In the genomic region with DNA sequence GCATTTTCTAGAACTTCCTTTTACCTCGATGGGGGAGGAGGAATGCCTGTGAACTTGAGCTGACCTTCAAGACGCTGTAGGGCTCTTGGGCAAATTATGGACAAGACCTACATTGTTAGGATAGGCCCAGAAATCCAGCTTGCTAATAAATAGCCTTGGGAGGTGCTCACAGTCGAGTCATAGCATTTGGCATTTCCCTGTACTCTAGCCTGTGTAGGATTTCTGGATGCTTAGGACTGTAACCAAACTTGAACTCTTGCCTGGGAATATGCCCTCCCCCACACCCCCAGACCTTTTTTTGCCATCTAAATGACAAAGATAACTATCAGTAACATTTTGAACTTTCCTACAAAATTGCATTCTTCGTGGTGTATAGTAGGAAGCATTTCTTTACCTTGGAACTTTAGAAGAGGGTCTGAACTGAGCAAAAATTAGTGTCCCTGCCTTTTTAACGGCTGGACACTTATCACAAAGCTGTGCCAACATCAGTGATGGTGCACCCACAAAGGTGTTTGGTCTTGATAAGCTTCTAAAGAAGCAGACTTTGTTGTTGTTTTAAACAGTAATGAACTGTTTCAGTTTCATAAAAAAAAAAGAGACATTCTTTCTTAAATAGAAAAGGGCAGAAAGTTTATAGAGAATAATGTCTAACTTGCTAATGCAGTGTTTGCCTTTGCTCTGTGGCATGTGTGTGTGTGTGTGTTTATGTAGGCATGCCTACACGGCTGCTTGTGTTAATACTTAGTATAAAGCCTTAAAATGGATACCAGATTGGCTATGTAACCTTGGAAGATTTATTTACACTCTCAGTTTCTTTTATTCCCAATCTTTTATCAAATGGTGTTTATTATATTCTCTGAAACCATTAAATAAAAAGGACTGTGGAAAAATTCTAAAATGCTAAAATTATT, we compare ENCODE assay signal across 1 cellular context.
TF ChIP-seq lines count a peak whose summit lies in the region.

No MANE protein-coding gene starts in this region.

TF ChIP-seq in K562, 482 proteins besides CTCF, POLR2A, EP300 and RAD21 (continued from another document and continues in another):
- 0 out of 2 replicates have a peak, but pooled peaks have one; percentile 50 for TF ChIP-seq MYNN (IDR thresholded peaks at IDR 0.05)
- TF ChIP-seq MYNN (CRISPR knock-in tag; IDR thresholded peaks at IDR 0.05), result no peak
- no peak for TF ChIP-seq KLF1 (tag; IDR thresholded peaks at IDR 0.05)
- peak in 1 of 2 experiments; percentile 24; a peak in 1 of 3 replicates for TF ChIP-seq CBX3 (IDR thresholded peaks at IDR 0.05; ENCODE audit: borderline replicate concordance in 1 of 2, low read length in 2 of 2)
- TF ChIP-seq SPI1 (IDR thresholded peaks at IDR 0.05; ENCODE audit: borderline replicate concordance, low read depth, low read length), result no peak
- no peak for TF ChIP-seq GABPB1 (CRISPR knock-in tag; IDR thresholded peaks at IDR 0.05)
- TF ChIP-seq PTBP1 (IDR thresholded peaks at IDR 0.05; ENCODE audit: low read depth, low read length), result no peak
- TF ChIP-seq, protein P1, sequence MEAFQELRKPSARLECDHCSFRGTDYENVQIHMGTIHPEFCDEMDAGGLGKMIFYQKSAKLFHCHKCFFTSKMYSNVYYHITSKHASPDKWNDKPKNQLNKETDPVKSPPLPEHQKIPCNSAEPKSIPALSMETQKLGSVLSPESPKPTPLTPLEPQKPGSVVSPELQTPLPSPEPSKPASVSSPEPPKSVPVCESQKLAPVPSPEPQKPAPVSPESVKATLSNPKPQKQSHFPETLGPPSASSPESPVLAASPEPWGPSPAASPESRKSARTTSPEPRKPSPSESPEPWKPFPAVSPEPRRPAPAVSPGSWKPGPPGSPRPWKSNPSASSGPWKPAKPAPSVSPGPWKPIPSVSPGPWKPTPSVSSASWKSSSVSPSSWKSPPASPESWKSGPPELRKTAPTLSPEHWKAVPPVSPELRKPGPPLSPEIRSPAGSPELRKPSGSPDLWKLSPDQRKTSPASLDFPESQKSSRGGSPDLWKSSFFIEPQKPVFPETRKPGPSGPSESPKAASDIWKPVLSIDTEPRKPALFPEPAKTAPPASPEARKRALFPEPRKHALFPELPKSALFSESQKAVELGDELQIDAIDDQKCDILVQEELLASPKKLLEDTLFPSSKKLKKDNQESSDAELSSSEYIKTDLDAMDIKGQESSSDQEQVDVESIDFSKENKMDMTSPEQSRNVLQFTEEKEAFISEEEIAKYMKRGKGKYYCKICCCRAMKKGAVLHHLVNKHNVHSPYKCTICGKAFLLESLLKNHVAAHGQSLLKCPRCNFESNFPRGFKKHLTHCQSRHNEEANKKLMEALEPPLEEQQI (IDR thresholded peaks at IDR 0.05), result 0 out of 2 replicates have a peak, but pooled peaks have one; percentile 35
- TF ChIP-seq RFX5 (IDR thresholded peaks at IDR 0.05; ENCODE audit: low read depth, low read length), result no peak
- TF ChIP-seq NR2F6 (CRISPR knock-in tag; IDR thresholded peaks at IDR 0.05), result no peak
- TF ChIP-seq KLF13 (tag; IDR thresholded peaks at IDR 0.05; ENCODE audit: borderline replicate concordance, low read depth), result no peak
- no peak for TF ChIP-seq TEAD2 (tag; IDR thresholded peaks at IDR 0.05)
- TF ChIP-seq, protein P2, sequence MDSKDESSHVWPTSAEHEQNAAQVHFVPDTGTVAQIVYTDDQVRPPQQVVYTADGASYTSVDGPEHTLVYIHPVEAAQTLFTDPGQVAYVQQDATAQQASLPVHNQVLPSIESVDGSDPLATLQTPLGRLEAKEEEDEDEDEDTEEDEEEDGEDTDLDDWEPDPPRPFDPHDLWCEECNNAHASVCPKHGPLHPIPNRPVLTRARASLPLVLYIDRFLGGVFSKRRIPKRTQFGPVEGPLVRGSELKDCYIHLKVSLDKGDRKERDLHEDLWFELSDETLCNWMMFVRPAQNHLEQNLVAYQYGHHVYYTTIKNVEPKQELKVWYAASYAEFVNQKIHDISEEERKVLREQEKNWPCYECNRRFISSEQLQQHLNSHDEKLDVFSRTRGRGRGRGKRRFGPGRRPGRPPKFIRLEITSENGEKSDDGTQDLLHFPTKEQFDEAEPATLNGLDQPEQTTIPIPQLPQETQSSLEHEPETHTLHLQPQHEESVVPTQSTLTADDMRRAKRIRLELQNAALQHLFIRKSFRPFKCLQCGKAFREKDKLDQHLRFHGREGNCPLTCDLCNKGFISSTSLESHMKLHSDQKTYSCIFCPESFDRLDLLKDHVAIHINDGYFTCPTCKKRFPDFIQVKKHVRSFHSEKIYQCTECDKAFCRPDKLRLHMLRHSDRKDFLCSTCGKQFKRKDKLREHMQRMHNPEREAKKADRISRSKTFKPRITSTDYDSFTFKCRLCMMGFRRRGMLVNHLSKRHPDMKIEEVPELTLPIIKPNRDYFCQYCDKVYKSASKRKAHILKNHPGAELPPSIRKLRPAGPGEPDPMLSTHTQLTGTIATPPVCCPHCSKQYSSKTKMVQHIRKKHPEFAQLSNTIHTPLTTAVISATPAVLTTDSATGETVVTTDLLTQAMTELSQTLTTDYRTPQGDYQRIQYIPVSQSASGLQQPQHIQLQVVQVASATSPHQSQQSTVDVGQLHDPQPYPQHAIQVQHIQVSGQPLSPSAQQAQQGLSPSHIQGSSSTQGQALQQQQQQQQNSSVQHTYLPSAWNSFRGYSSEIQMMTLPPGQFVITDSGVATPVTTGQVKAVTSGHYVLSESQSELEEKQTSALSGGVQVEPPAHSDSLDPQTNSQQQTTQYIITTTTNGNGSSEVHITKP (IDR thresholded peaks at IDR 0.05; ENCODE audit: partially characterized antibody), result no peak
- TF ChIP-seq JUND (IDR thresholded peaks at IDR 0.05; ENCODE audit: borderline replicate concordance, low read depth, low read length), result 0 out of 2 replicates have a peak, but pooled peaks have one; percentile 29
- peak; percentile 14; the same call in 1 of the 3 replicates for TF ChIP-seq JUND (tag; IDR thresholded peaks at IDR 0.05; ENCODE audit: borderline replicate concordance, low read depth, low read length)
- no peak for TF ChIP-seq E2F3 (CRISPR knock-in tag; IDR thresholded peaks at IDR 0.05)
- no peak for TF ChIP-seq ZNF12 (CRISPR knock-in tag; IDR thresholded peaks at IDR 0.05)
- TF ChIP-seq TAF15 (IDR thresholded peaks at IDR 0.05; ENCODE audit: low read depth, low read length), result no peak
- no peak for TF ChIP-seq ZNF232 (CRISPR knock-in tag; IDR thresholded peaks at IDR 0.05)
- TF ChIP-seq HDAC2 (IDR thresholded peaks at IDR 0.05), result no peak
- no peak for TF ChIP-seq BMI1 (IDR thresholded peaks at IDR 0.05; ENCODE audit: low read length)
- TF ChIP-seq BHLHE40 (IDR thresholded peaks at IDR 0.05; ENCODE audit: low read length), result no peak
- no peak for TF ChIP-seq ZNF175 (CRISPR knock-in tag; IDR thresholded peaks at IDR 0.05; ENCODE audit: low read depth)
- TF ChIP-seq, protein P3, sequence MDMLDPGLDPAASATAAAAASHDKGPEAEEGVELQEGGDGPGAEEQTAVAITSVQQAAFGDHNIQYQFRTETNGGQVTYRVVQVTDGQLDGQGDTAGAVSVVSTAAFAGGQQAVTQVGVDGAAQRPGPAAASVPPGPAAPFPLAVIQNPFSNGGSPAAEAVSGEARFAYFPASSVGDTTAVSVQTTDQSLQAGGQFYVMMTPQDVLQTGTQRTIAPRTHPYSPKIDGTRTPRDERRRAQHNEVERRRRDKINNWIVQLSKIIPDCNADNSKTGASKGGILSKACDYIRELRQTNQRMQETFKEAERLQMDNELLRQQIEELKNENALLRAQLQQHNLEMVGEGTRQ (CRISPR knock-in tag; IDR thresholded peaks at IDR 0.05), result no peak
- TF ChIP-seq NR3C1 (CRISPR knock-in tag; IDR thresholded peaks at IDR 0.05), result no peak
- no peak for TF ChIP-seq ZNF316 (IDR thresholded peaks at IDR 0.05)
- 0 out of 2 replicates have a peak, but pooled peaks have one; percentile 46 for TF ChIP-seq GATAD2B (IDR thresholded peaks at IDR 0.05; ENCODE audit: borderline replicate concordance)
- no peak for TF ChIP-seq PYGO2 (tag; IDR thresholded peaks at IDR 0.05)
- no peak for TF ChIP-seq TCF7 (IDR thresholded peaks at IDR 0.05; ENCODE audit: borderline replicate concordance)
- no peak for TF ChIP-seq ZNF347 (CRISPR knock-in tag; IDR thresholded peaks at IDR 0.05; ENCODE audit: low read depth)
- TF ChIP-seq CSDE1 (IDR thresholded peaks at IDR 0.05), result no peak
- no peak for TF ChIP-seq CBX8 (IDR thresholded peaks at IDR 0.05; ENCODE audit: borderline replicate concordance, extremely low read depth, low read depth, low read length, poor library complexity, severe bottlenecking)
- peak; percentile 58; the same call in 1 of the 2 replicates for TF ChIP-seq PML (IDR thresholded peaks at IDR 0.05; ENCODE audit: low read length)
- peak; percentile 23 for TF ChIP-seq NEUROD1 (IDR thresholded peaks at IDR 0.05; ENCODE audit: borderline replicate concordance, low read depth, low read length, partially characterized antibody)
- TF ChIP-seq COPS2 (conservative IDR thresholded peaks at IDR 0.05), result no peak
- no peak for TF ChIP-seq NUFIP1 (IDR thresholded peaks at IDR 0.05; ENCODE audit: partially characterized antibody)
- TF ChIP-seq CREM (IDR thresholded peaks at IDR 0.05; ENCODE audit: low read depth), result peak; percentile 57; the same call in 1 of the 2 replicates
- TF ChIP-seq POLR2AphosphoS2 (IDR thresholded peaks at IDR 0.05; ENCODE audit: low read length), result no peak
- TF ChIP-seq DPF2 (IDR thresholded peaks at IDR 0.05), result peak; percentile 91
- TF ChIP-seq ELF1 (tag; IDR thresholded peaks at IDR 0.05), result no peak
- TF ChIP-seq KDM5B (IDR thresholded peaks at IDR 0.05; ENCODE audit: insufficient replicate concordance, low read depth, low read length), result no peak
- TF ChIP-seq RUNX1 (IDR thresholded peaks at IDR 0.05; ENCODE audit: low read depth), result no peak
- peak; percentile 85 for TF ChIP-seq NFIC (IDR thresholded peaks at IDR 0.05)
- no peak for TF ChIP-seq PHF8 (IDR thresholded peaks at IDR 0.05; ENCODE audit: borderline replicate concordance, low read length)
- no peak for TF ChIP-seq FOXK2 (conservative IDR thresholded peaks at IDR 0.05 in 1 of 2, IDR thresholded peaks at IDR 0.05 in 1 of 2; ENCODE audit: low read depth in 2 of 2)
- no peak for TF ChIP-seq NCOA2 (IDR thresholded peaks at IDR 0.05; ENCODE audit: partially characterized antibody in 2 of 2)
- no peak for TF ChIP-seq GTF2F1 (IDR thresholded peaks at IDR 0.05; ENCODE audit: low read depth, low read length)
- no peak for TF ChIP-seq MCM5 (IDR thresholded peaks at IDR 0.05; ENCODE audit: low read depth)
- no peak for TF ChIP-seq FOXJ3 (CRISPR knock-in tag; IDR thresholded peaks at IDR 0.05)
- 0 out of 4 replicates have a peak, but pooled peaks of 1 of the 2 experiments have one; percentile 22 for TF ChIP-seq ARNT (IDR thresholded peaks at IDR 0.05)
- TF ChIP-seq, protein P4, sequence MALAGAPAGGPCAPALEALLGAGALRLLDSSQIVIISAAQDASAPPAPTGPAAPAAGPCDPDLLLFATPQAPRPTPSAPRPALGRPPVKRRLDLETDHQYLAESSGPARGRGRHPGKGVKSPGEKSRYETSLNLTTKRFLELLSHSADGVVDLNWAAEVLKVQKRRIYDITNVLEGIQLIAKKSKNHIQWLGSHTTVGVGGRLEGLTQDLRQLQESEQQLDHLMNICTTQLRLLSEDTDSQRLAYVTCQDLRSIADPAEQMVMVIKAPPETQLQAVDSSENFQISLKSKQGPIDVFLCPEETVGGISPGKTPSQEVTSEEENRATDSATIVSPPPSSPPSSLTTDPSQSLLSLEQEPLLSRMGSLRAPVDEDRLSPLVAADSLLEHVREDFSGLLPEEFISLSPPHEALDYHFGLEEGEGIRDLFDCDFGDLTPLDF (CRISPR knock-in tag; IDR thresholded peaks at IDR 0.05), result no peak
- no peak for TF ChIP-seq MECOM (CRISPR knock-in tag; IDR thresholded peaks at IDR 0.05)
- peak; percentile 10 to 29; a peak in 2 of 4 replicates for TF ChIP-seq KDM1A (IDR thresholded peaks at IDR 0.05)
- no peak for TF ChIP-seq ZNF165 (CRISPR knock-in tag; IDR thresholded peaks at IDR 0.05; ENCODE audit: borderline replicate concordance)
- no peak for TF ChIP-seq ZNF217 (CRISPR knock-in tag; IDR thresholded peaks at IDR 0.05)
- no peak for TF ChIP-seq RFX7 (CRISPR knock-in tag; IDR thresholded peaks at IDR 0.05)
- TF ChIP-seq, protein P5, sequence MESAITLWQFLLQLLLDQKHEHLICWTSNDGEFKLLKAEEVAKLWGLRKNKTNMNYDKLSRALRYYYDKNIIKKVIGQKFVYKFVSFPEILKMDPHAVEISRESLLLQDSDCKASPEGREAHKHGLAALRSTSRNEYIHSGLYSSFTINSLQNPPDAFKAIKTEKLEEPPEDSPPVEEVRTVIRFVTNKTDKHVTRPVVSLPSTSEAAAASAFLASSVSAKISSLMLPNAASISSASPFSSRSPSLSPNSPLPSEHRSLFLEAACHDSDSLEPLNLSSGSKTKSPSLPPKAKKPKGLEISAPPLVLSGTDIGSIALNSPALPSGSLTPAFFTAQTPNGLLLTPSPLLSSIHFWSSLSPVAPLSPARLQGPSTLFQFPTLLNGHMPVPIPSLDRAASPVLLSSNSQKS (CRISPR knock-in tag; IDR thresholded peaks at IDR 0.05), result no peak
- no peak for TF ChIP-seq ATF1 (CRISPR knock-in tag; IDR thresholded peaks at IDR 0.05)
- peak; percentile 51 for TF ChIP-seq ATF1 (tag; IDR thresholded peaks at IDR 0.05)
- TF ChIP-seq, protein P6, sequence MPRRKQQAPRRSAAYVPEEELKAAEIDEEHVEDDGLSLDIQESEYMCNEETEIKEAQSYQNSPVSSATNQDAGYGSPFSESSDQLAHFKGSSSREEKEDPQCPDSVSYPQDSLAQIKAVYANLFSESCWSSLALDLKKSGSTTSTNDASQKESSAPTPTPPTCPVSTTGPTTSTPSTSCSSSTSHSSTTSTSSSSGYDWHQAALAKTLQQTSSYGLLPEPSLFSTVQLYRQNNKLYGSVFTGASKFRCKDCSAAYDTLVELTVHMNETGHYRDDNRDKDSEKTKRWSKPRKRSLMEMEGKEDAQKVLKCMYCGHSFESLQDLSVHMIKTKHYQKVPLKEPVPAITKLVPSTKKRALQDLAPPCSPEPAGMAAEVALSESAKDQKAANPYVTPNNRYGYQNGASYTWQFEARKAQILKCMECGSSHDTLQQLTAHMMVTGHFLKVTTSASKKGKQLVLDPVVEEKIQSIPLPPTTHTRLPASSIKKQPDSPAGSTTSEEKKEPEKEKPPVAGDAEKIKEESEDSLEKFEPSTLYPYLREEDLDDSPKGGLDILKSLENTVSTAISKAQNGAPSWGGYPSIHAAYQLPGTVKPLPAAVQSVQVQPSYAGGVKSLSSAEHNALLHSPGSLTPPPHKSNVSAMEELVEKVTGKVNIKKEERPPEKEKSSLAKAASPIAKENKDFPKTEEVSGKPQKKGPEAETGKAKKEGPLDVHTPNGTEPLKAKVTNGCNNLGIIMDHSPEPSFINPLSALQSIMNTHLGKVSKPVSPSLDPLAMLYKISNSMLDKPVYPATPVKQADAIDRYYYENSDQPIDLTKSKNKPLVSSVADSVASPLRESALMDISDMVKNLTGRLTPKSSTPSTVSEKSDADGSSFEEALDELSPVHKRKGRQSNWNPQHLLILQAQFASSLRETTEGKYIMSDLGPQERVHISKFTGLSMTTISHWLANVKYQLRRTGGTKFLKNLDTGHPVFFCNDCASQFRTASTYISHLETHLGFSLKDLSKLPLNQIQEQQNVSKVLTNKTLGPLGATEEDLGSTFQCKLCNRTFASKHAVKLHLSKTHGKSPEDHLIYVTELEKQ (CRISPR knock-in tag; IDR thresholded peaks at IDR 0.05), result no peak
- TF ChIP-seq SMARCE1 (IDR thresholded peaks at IDR 0.05), result peak; percentile 81
- TF ChIP-seq KAT8 (IDR thresholded peaks at IDR 0.05; ENCODE audit: low read depth), result no peak
- no peak for TF ChIP-seq MXI1 (IDR thresholded peaks at IDR 0.05; ENCODE audit: low read depth, low read length)
- no peak for TF ChIP-seq FOXJ2 (tag; IDR thresholded peaks at IDR 0.05)
- no peak for TF ChIP-seq PHF21A (IDR thresholded peaks at IDR 0.05; ENCODE audit: borderline replicate concordance, low read depth)
